Comparison of ENCODE assay signal across 38 cellular contexts in genomic region chr5:165626161-165626560, GRCh38.
"Had no signal": no experiment of that assay in that cellular context is flagged by ENCODE, and none has a peak within 500 bp of the region (broad histone marks: within the 10 kb centered on the region; RNA-seq: fewer than 3 reads in every experiment).

No MANE protein-coding gene starts in this region.

- H3K36me3 ChIP-seq: adrenal gland, ascending aorta, brain microvascular endothelial cell, breast epithelium, cardiac muscle cell had no signal

- ATAC-seq: activated naive CD4-positive, alpha-beta T cell treated with anti-CD3 and anti-CD28 coated beads, Interleukin-2, amount 50 U/mL, for 72 hours; activated naive CD8-positive, alpha-beta T cell treated with anti-CD3 and anti-CD28 coated beads, Interleukin-2, amount 50 U/mL, for 24 hours; activated T-cell treated with anti-CD3 and anti-CD28 coated beads, Interleukin-2, amount 50 U/mL, for 4 hours; activated T-cell treated with anti-CD3 and anti-CD28 coated beads, Interleukin-2, amount 50 U/mL, for 72 hours; activated T-helper 17 cell treated with anti-CD3 and anti-CD28 coated beads, Interleukin-2, amount 50 U/mL, for 72 hours; body of pancreas had no signal

- H3K27me3 ChIP-seq: adrenal gland, ascending aorta, body of pancreas, brain microvascular endothelial cell, breast epithelium, cardiac muscle cell had no signal

- H3K9me3 ChIP-seq: adrenal gland, ascending aorta, body of pancreas, breast epithelium had no signal

- H3K36me3 Mint-ChIP-seq: activated naive CD4-positive, alpha-beta T cell treated with anti-CD3 and anti-CD28 coated beads, Interleukin-2, amount 10 ng/mL, durations not matched to agents 7 days and 5 days; activated naive CD4-positive, alpha-beta T cell treated with anti-CD3 and anti-CD28 coated beads, Interleukin-2, amount 50 U/mL, for 24 hours; activated naive CD4-positive, alpha-beta T cell treated with anti-CD3 and anti-CD28 coated beads, Interleukin-2, amount 50 U/mL, for 72 hours; activated naive CD8-positive, alpha-beta T cell; activated naive CD8-positive, alpha-beta T cell treated with anti-CD3 and anti-CD28 coated beads for 36 hours; activated naive CD8-positive, alpha-beta T cell treated with anti-CD3 and anti-CD28 coated beads, Interleukin-2, amount 10 ng/mL, durations not matched to agents 7 days and 5 days; brain had no signal

- H3K27ac ChIP-seq: adrenal gland, ascending aorta, body of pancreas, brain microvascular endothelial cell, breast epithelium, cardiac muscle cell had no signal

- H3K4me1 ChIP-seq: adrenal gland, ascending aorta, breast epithelium had no signal

- H3K4me3 ChIP-seq: adrenal gland, ascending aorta, body of pancreas, breast epithelium, cardiac muscle cell had no signal

- DNase-seq: activated effector memory CD4-positive, alpha-beta T cell treated with anti-CD3 and anti-CD28 coated beads, Interleukin-2, amount 50 U/mL, for 16 hours; activated effector memory CD4-positive, alpha-beta T cell treated with Interleukin-2 at 50 U/mL for 16 hours; activated gamma-delta T cell; activated gamma-delta T cell treated with Interleukin-2 at 50 U/mL for 16 hours; activated naive CD4-positive, alpha-beta T cell; activated naive CD4-positive, alpha-beta T cell treated with anti-CD3 and anti-CD28 coated beads for 36 hours; activated naive CD4-positive, alpha-beta T cell treated with anti-CD3 and anti-CD28 coated beads, Interleukin-2, amount 10 ng/mL, durations not matched to agents 7 days and 5 days; activated naive CD4-positive, alpha-beta T cell treated with anti-CD3 and anti-CD28 coated beads, Interleukin-2, amount 50 U/mL, for 16 hours; activated naive CD4-positive, alpha-beta T cell treated with Interleukin-2 at 50 U/mL for 16 hours; activated naive CD8-positive, alpha-beta T cell treated with anti-CD3 and anti-CD28 coated beads for 36 hours; activated naive CD8-positive, alpha-beta T cell treated with anti-CD3 and anti-CD28 coated beads, Interleukin-2, amount 10 ng/mL, durations not matched to agents 7 days and 5 days; activated naive CD8-positive, alpha-beta T cell treated with anti-CD3 and anti-CD28 coated beads, Interleukin-2, amount 50 U/mL, for 24 hours; activated T-cell treated with anti-CD3 and anti-CD28 coated beads, Interleukin-2, amount 50 U/mL, for 1 hour; activated T-cell treated with anti-CD3 and anti-CD28 coated beads, Interleukin-2, amount 50 U/mL, for 24 hours; activated T-cell treated with anti-CD3 and anti-CD28 coated beads, Interleukin-2, amount 50 U/mL, for 4 hours; activated T-cell treated with anti-CD3 and anti-CD28 coated beads, Interleukin-2, amount 50 U/mL, for 48 hours; activated T-cell treated with anti-CD3 and anti-CD28 coated beads, Interleukin-2, amount 50 U/mL, for 72 hours; adrenal gland; amniotic stem cell; amygdala; anterior cingulate cortex; aorta; body of pancreas; brain microvascular endothelial cell; caudate nucleus; central memory CD4-positive, alpha-beta T cell; cerebellar nuclear complex had no signal

- H3K4me3 Mint-ChIP-seq: activated naive CD4-positive, alpha-beta T cell treated with anti-CD3 and anti-CD28 coated beads for 36 hours; activated naive CD4-positive, alpha-beta T cell treated with anti-CD3 and anti-CD28 coated beads, Interleukin-2, amount 10 ng/mL, durations not matched to agents 7 days and 5 days; activated naive CD4-positive, alpha-beta T cell treated with anti-CD3 and anti-CD28 coated beads, Interleukin-2, amount 50 U/mL, for 24 hours; activated naive CD8-positive, alpha-beta T cell; activated naive CD8-positive, alpha-beta T cell treated with anti-CD3 and anti-CD28 coated beads for 36 hours; activated naive CD8-positive, alpha-beta T cell treated with anti-CD3 and anti-CD28 coated beads, Interleukin-2, amount 10 ng/mL, durations not matched to agents 7 days and 5 days; activated naive CD8-positive, alpha-beta T cell treated with anti-CD3 and anti-CD28 coated beads, Interleukin-2, amount 50 U/mL, for 24 hours; activated T-cell treated with anti-CD3 and anti-CD28 coated beads, Interleukin-2, amount 50 U/mL, for 24 hours; activated T-cell treated with anti-CD3 and anti-CD28 coated beads, Interleukin-2, amount 50 U/mL, for 4 hours; activated T-cell treated with anti-CD3 and anti-CD28 coated beads, Interleukin-2, amount 50 U/mL, for 72 hours; activated T-helper 1 cell treated with anti-CD3 and anti-CD28 coated beads, Interleukin-12 subunit alpha, Interleukin-12 subunit beta, Interleukin-2, Interleukin-4 antibody, amounts not matched to agents 30 ng/mL and 10 ng/mL and 1 ng/mL, durations not matched to agents 14 hours and 24 hours and 36 hours; activated T-helper 17 cell treated with anti-CD3 and anti-CD28 coated beads, Interleukin-2, amount 50 U/mL, for 72 hours; brain; central memory CD8-positive, alpha-beta T cell had no signal

- H3K4me1 Mint-ChIP-seq: activated naive CD4-positive, alpha-beta T cell treated with anti-CD3 and anti-CD28 coated beads, Interleukin-2, amount 10 ng/mL, durations not matched to agents 7 days and 5 days; activated naive CD4-positive, alpha-beta T cell treated with anti-CD3 and anti-CD28 coated beads, Interleukin-2, amount 50 U/mL, for 24 hours; activated naive CD8-positive, alpha-beta T cell treated with anti-CD3 and anti-CD28 coated beads for 36 hours; activated naive CD8-positive, alpha-beta T cell treated with anti-CD3 and anti-CD28 coated beads, Interleukin-2, amount 50 U/mL, for 24 hours; central memory CD8-positive, alpha-beta T cell had no signal

- H3K27ac Mint-ChIP-seq: activated naive CD4-positive, alpha-beta T cell treated with anti-CD3 and anti-CD28 coated beads for 36 hours; activated naive CD4-positive, alpha-beta T cell treated with anti-CD3 and anti-CD28 coated beads, Interleukin-2, amount 10 ng/mL, durations not matched to agents 7 days and 5 days; activated naive CD4-positive, alpha-beta T cell treated with anti-CD3 and anti-CD28 coated beads, Interleukin-2, amount 50 U/mL, for 24 hours; activated naive CD4-positive, alpha-beta T cell treated with anti-CD3 and anti-CD28 coated beads, Interleukin-2, amount 50 U/mL, for 72 hours; activated naive CD8-positive, alpha-beta T cell; activated naive CD8-positive, alpha-beta T cell treated with anti-CD3 and anti-CD28 coated beads for 36 hours; activated naive CD8-positive, alpha-beta T cell treated with anti-CD3 and anti-CD28 coated beads, Interleukin-2, amount 10 ng/mL, durations not matched to agents 7 days and 5 days; activated naive CD8-positive, alpha-beta T cell treated with anti-CD3 and anti-CD28 coated beads, Interleukin-2, amount 50 U/mL, for 24 hours; activated T-cell treated with anti-CD3 and anti-CD28 coated beads, Interleukin-2, amount 50 U/mL, for 24 hours; activated T-cell treated with anti-CD3 and anti-CD28 coated beads, Interleukin-2, amount 50 U/mL, for 72 hours; activated T-helper 1 cell treated with anti-CD3 and anti-CD28 coated beads, Interleukin-12 subunit alpha, Interleukin-12 subunit beta, Interleukin-2, Interleukin-4 antibody, amounts not matched to agents 30 ng/mL and 10 ng/mL and 1 ng/mL, durations not matched to agents 14 hours and 24 hours and 36 hours; activated T-helper 17 cell treated with anti-CD3 and anti-CD28 coated beads, Interleukin-2, amount 50 U/mL, for 72 hours; activated T-helper 2 cell treated with anti-CD3 and anti-CD28 coated beads, Interferon-gamma antibody, Interleukin-2, Interleukin-4, amounts not matched to agents 10 μg/mL and 5 μg/mL and 100 μg/mL, durations not matched to agents 14 hours and 24 hours and 36 hours had no signal

- H3K27me3 Mint-ChIP-seq: activated naive CD4-positive, alpha-beta T cell treated with anti-CD3 and anti-CD28 coated beads, Interleukin-2, amount 10 ng/mL, durations not matched to agents 7 days and 5 days; activated naive CD4-positive, alpha-beta T cell treated with anti-CD3 and anti-CD28 coated beads, Interleukin-2, amount 50 U/mL, for 24 hours; activated naive CD8-positive, alpha-beta T cell; activated naive CD8-positive, alpha-beta T cell treated with anti-CD3 and anti-CD28 coated beads for 36 hours; activated naive CD8-positive, alpha-beta T cell treated with anti-CD3 and anti-CD28 coated beads, Interleukin-2, amount 10 ng/mL, durations not matched to agents 7 days and 5 days; activated naive CD8-positive, alpha-beta T cell treated with anti-CD3 and anti-CD28 coated beads, Interleukin-2, amount 50 U/mL, for 24 hours; activated T-cell treated with anti-CD3 and anti-CD28 coated beads, Interleukin-2, amount 50 U/mL, for 24 hours; activated T-helper 17 cell treated with anti-CD3 and anti-CD28 coated beads, Interleukin-2, amount 50 U/mL, for 72 hours; brain; central memory CD8-positive, alpha-beta T cell had no signal
